In the genomic region with DNA sequence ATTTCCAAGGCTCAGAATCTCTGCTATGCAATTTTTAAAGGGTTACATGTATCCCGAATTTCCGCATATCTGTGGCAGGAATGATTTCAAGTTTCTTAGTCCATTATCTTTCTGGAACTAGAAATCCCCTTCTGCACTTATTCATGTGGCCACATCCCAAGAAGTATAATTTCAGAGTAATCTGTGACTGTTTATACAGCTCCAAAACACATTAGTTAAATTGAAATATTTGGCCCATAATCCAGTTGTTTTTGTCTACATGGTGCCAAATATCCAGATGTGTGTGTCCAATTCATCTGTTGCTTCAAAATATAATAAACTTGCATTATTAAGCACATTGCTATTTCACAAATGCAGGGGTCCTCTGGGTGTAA, we compare ENCODE assay signal across 21 cellular contexts.
A peak's percentile ranks its signal among the peaks of the same experiment; 100 is the strongest.
DNase-seq lines count a peak whose midpoint lies in the region; ATAC-seq and TF ChIP-seq lines count a peak whose summit lies in the region.
"Had no signal": no experiment of that assay in that cellular context is flagged by ENCODE, and none has a peak within 500 bp of the region (broad histone marks: within the 10 kb centered on the region; RNA-seq: fewer than 3 reads in every experiment).

No MANE protein-coding gene starts in this region.

- H3K27ac Mint-ChIP-seq in endodermal cell = no peak overlapping the region
- H3K27ac Mint-ChIP-seq in stimulated activated naive CD8-positive, alpha-beta T cell treated with anti-CD3 and anti-CD28 coated beads, Interleukin-15, amount 100 ng/mL, for 72 hours = no peak overlapping the region
- H3K27ac Mint-ChIP-seq: activated CD8-positive, alpha-beta memory T cell treated with anti-CD3 and anti-CD28 coated beads, Interleukin-2, amount 10 ng/mL, durations not matched to agents 7 days and 5 days; activated naive CD8-positive, alpha-beta T cell; activated T-helper 17 cell treated with anti-CD3 and anti-CD28 coated beads, Interleukin-2, amount 50 U/mL, for 72 hours; CD8-positive, alpha-beta memory T cell; H9 had no signal

- WGBS in endodermal cell (ENCODE audit: insufficient coverage in 1 of 2, insufficient read length in 1 of 2), 2 experiments = 95 to 97% methylated on average over 2 of the region's 2 CpGs
- WGBS in aorta, 2 donors = 0 to 8% methylated on average over 2 of the region's 2 CpGs

- no peaks in the 10 kb centered on the region for H3K36me3 Mint-ChIP-seq in endodermal cell (ENCODE audit: low read depth)
- H3K36me3 Mint-ChIP-seq: activated CD8-positive, alpha-beta memory T cell treated with anti-CD3 and anti-CD28 coated beads, Interleukin-2, amount 10 ng/mL, durations not matched to agents 7 days and 5 days; activated naive CD8-positive, alpha-beta T cell; CD8-positive, alpha-beta memory T cell had no signal

- H3K27me3 Mint-ChIP-seq in endodermal cell (ENCODE audit: insufficient read depth) = no peaks in the 10 kb centered on the region
- peaks cover 15% of the 10 kb centered on the region for H3K27me3 Mint-ChIP-seq in stimulated activated naive CD8-positive, alpha-beta T cell treated with anti-CD3 and anti-CD28 coated beads, Interleukin-15, amount 100 ng/mL, for 72 hours

- H3K4me3 ChIP-seq in endodermal cell (ENCODE audit: low read length) = peak overlapping the region; percentile 22
- no peak overlapping the region for H3K4me3 ChIP-seq in left ventricle myocardium inferior
- no peak overlapping the region for H3K4me3 ChIP-seq in aorta (ENCODE audit: low read length in 2 of 2)
- H3K4me3 ChIP-seq: PC-9, SJCRH30, tibial nerve had no signal

- intact Hi-C loops in left ventricle myocardium inferior (cut with micrococcal nuclease) (no loop called here), sciatic nerve (cut with DNase I) (no loop called here), aorta (cut with DNase I) (loop anchor here in 1 of 2 donors (5.0 kb wide), 1 partner anchor 40 kb away; no protein-coding TSS in a partner anchor)

- no peak overlapping the region for H3K4me3 Mint-ChIP-seq in endodermal cell
- no peak overlapping the region for H3K4me3 Mint-ChIP-seq in stimulated activated naive CD8-positive, alpha-beta T cell treated with anti-CD3 and anti-CD28 coated beads, Interleukin-15, amount 100 ng/mL, for 72 hours
- H3K4me3 Mint-ChIP-seq: activated CD8-positive, alpha-beta memory T cell treated with anti-CD3 and anti-CD28 coated beads, Interleukin-2, amount 10 ng/mL, durations not matched to agents 7 days and 5 days; activated naive CD8-positive, alpha-beta T cell; activated T-helper 17 cell treated with anti-CD3 and anti-CD28 coated beads, Interleukin-2, amount 50 U/mL, for 72 hours; CD8-positive, alpha-beta memory T cell; H9 had no signal

- H3K4me1 ChIP-seq in endodermal cell (ENCODE audit: control insufficient read depth, insufficient read depth, low read length) (no peaks in the 10 kb centered on the region), left ventricle myocardium inferior (peaks cover 7% of the 10 kb centered on the region), aorta (ENCODE audit: control insufficient read depth in 1 of 2, insufficient read depth in 2 of 2, low read length in 2 of 2) (no peaks in the 10 kb centered on the region)

- H3K27ac ChIP-seq in endodermal cell (ENCODE audit: low read depth, low read length) (no peak overlapping the region), left ventricle myocardium inferior (replicated peaks) (peak overlapping the region; percentile 72), aorta (ENCODE audit: low read depth in 1 of 2, low read length in 2 of 2) (peak overlapping the region in 1 of 2 donors; percentile 28)
- H3K27ac ChIP-seq: PC-9 had no signal

- H3K9me3 ChIP-seq in endodermal cell (ENCODE audit: control insufficient read depth, low read length) (peaks cover 12% of the 10 kb centered on the region), left ventricle myocardium inferior (replicated peaks) (peaks cover 8% of the 10 kb centered on the region), aorta (ENCODE audit: control insufficient read depth, low read length) (no peaks in the 10 kb centered on the region)
- H3K9me3 ChIP-seq: tibial nerve had no signal

- peak; percentile 67 for ATAC-seq in sciatic nerve
- peak; percentile 75 for ATAC-seq in aorta (ENCODE audit: low FRiP score)
- ATAC-seq in stimulated activated naive CD8-positive, alpha-beta T cell treated with anti-CD3 and anti-CD28 coated beads, Interleukin-15, amount 100 ng/mL, for 72 hours = no peak
- ATAC-seq: activated CD8-positive, alpha-beta memory T cell treated with anti-CD3 and anti-CD28 coated beads, Interleukin-2, amount 10 ng/mL, durations not matched to agents 7 days and 5 days; activated T-helper 17 cell treated with anti-CD3 and anti-CD28 coated beads, Interleukin-2, amount 50 U/mL, for 72 hours; left lobe of liver had no signal

- DNase-seq in endodermal cell (no peak), left ventricle myocardium inferior (no peak), sciatic nerve (ENCODE audit: low spot score) (no peak), aorta (no peak), NCI-H510A (lab: John Stamatoyannopoulos, UW) (no peak)
- DNase-seq in stimulated activated CD4-positive, alpha-beta T cell treated with anti-CD3 and anti-CD28 coated beads, Interleukin-12 subunit alpha, Interleukin-12 subunit beta, amount 100 ng/mL, for 4 hours = no peak
- DNase-seq in stimulated activated naive CD8-positive, alpha-beta T cell treated with anti-CD3 and anti-CD28 coated beads, Interleukin-15, amount 100 ng/mL, for 72 hours = no peak
- DNase-seq: activated CD4-positive, alpha-beta T cell treated with anti-CD3 and anti-CD28 coated beads for 48 hours; activated CD8-positive, alpha-beta memory T cell treated with anti-CD3 and anti-CD28 coated beads, Interleukin-2, amount 10 ng/mL, durations not matched to agents 7 days and 5 days; CD8-positive, alpha-beta memory T cell; dermis blood vessel endothelial cell; H9; KBM-7; PC-9; SJCRH30; T-helper 1 cell had no signal

- H3K27me3 ChIP-seq in endodermal cell (ENCODE audit: control insufficient read depth, insufficient read depth, low read length, poor library complexity, severe bottlenecking) (no peaks in the 10 kb centered on the region), left ventricle myocardium inferior (ENCODE audit: low read depth) (no peaks in the 10 kb centered on the region), aorta (ENCODE audit: control insufficient read depth in 1 of 2, insufficient read depth in 2 of 2, low read length in 1 of 2) (no peaks in the 10 kb centered on the region)
- H3K27me3 ChIP-seq: brain microvascular endothelial cell, SJCRH30, tibial nerve had no signal

- TF ChIP-seq CTCF in endodermal cell (conservative IDR thresholded peaks at IDR 0.05) (no peak), left ventricle myocardium inferior (IDR thresholded peaks at IDR 0.05; ENCODE audit: borderline replicate concordance) (no peak)

- H3K9ac ChIP-seq in endodermal cell (ENCODE audit: extremely low read depth, low read length, poor library complexity, severe bottlenecking) = no peak overlapping the region

- no peaks in the 10 kb centered on the region for H3K36me3 ChIP-seq in endodermal cell (ENCODE audit: control insufficient read depth, insufficient read depth, low read length)
- H3K36me3 ChIP-seq in left ventricle myocardium inferior = no peaks in the 10 kb centered on the region
- no peaks in the 10 kb centered on the region for H3K36me3 ChIP-seq in aorta (ENCODE audit: control insufficient read depth in 1 of 2, insufficient read depth in 2 of 2, low read length in 1 of 2)
- H3K36me3 ChIP-seq: brain microvascular endothelial cell, tibial nerve had no signal

- peaks cover 4% of the 10 kb centered on the region for H3K4me1 Mint-ChIP-seq in endodermal cell
- no peaks in the 10 kb centered on the region for H3K4me1 Mint-ChIP-seq in stimulated activated naive CD8-positive, alpha-beta T cell treated with anti-CD3 and anti-CD28 coated beads, Interleukin-15, amount 100 ng/mL, for 72 hours
- H3K4me1 Mint-ChIP-seq: activated CD8-positive, alpha-beta memory T cell treated with anti-CD3 and anti-CD28 coated beads, Interleukin-2, amount 10 ng/mL, durations not matched to agents 7 days and 5 days; activated T-helper 17 cell treated with anti-CD3 and anti-CD28 coated beads, Interleukin-2, amount 50 U/mL, for 72 hours; CD8-positive, alpha-beta memory T cell had no signal

- H3K9me3 Mint-ChIP-seq in endodermal cell = no peaks in the 10 kb centered on the region
- no peaks in the 10 kb centered on the region for H3K9me3 Mint-ChIP-seq in stimulated activated naive CD8-positive, alpha-beta T cell treated with anti-CD3 and anti-CD28 coated beads, Interleukin-15, amount 100 ng/mL, for 72 hours
- H3K9me3 Mint-ChIP-seq: activated T-helper 17 cell treated with anti-CD3 and anti-CD28 coated beads, Interleukin-2, amount 50 U/mL, for 72 hours; CD8-positive, alpha-beta memory T cell had no signal
